ENCODE assay signal across 1 cellular context in the genomic region with DNA sequence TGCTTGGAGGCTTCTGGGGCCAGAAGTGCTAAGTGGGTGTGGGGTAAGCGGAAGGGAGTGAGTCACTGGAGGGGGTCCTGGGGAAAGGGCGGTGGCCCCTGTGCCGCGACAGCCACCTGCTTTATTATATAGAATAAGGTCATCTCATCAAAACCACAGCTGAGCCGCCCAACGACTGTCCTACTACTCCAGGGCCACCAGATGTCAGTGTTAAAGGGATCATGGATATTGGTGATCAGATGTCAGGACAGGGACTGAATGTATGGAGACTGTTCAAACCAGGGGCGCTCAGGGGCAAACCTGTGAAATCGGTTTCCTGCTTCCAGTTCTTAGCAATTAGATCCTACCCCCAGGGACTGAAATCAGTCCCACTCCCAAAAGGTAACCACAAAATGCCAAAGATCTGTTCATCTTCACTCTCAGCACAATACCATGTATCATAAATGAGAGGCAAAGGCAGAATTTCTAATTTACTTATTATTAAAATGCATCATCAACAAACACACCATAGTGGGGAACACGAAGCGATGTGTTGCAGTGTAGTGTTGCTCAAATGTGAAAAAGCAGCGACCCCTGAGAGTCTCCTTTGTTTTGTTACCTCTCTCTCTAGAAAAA.
TF ChIP-seq lines count a peak whose summit lies in the region.

No MANE protein-coding gene starts in this region.

TF ChIP-seq in Ishikawa, 13 proteins besides CTCF, POLR2A, EP300 and RAD21 (continued from another document):
- TF ChIP-seq TAF1 (IDR thresholded peaks at IDR 0.05; ENCODE audit: low read depth): no peak
- no peak for TF ChIP-seq TEAD4 (IDR thresholded peaks at IDR 0.05)
- no peak for TF ChIP-seq NFIC (IDR thresholded peaks at IDR 0.05)
